Comparison of ENCODE assay signal across 1 cellular context in genomic region chr20:3808141-3808479, GRCh38.
TF ChIP-seq lines count a peak whose summit lies in the region.

No MANE protein-coding gene starts in this region.

TF ChIP-seq in HepG2, 621 proteins besides CTCF, POLR2A, EP300 and RAD21 (continued from another document and continues in another):
- no peak for TF ChIP-seq ZNF142 (CRISPR knock-in tag; IDR thresholded peaks at IDR 0.05)
- TF ChIP-seq, protein P1, sequence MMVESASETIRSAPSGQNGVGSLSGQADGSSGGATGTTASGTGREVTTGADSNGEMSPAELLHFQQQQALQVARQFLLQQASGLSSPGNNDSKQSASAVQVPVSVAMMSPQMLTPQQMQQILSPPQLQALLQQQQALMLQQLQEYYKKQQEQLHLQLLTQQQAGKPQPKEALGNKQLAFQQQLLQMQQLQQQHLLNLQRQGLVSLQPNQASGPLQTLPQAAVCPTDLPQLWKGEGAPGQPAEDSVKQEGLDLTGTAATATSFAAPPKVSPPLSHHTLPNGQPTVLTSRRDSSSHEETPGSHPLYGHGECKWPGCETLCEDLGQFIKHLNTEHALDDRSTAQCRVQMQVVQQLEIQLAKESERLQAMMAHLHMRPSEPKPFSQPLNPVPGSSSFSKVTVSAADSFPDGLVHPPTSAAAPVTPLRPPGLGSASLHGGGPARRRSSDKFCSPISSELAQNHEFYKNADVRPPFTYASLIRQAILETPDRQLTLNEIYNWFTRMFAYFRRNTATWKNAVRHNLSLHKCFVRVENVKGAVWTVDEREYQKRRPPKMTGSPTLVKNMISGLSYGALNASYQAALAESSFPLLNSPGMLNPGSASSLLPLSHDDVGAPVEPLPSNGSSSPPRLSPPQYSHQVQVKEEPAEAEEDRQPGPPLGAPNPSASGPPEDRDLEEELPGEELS (CRISPR knock-in tag; IDR thresholded peaks at IDR 0.05) = no peak
- TF ChIP-seq ZNF614 (CRISPR knock-in tag; IDR thresholded peaks at IDR 0.05; ENCODE audit: borderline replicate concordance) = peak; percentile 41; the same call in 1 of the 2 replicates
- TF ChIP-seq CREB1 (IDR thresholded peaks at IDR 0.05) = no peak
- no peak for TF ChIP-seq CREB1 (CRISPR knock-in tag; IDR thresholded peaks at IDR 0.05)
- TF ChIP-seq, protein P2, sequence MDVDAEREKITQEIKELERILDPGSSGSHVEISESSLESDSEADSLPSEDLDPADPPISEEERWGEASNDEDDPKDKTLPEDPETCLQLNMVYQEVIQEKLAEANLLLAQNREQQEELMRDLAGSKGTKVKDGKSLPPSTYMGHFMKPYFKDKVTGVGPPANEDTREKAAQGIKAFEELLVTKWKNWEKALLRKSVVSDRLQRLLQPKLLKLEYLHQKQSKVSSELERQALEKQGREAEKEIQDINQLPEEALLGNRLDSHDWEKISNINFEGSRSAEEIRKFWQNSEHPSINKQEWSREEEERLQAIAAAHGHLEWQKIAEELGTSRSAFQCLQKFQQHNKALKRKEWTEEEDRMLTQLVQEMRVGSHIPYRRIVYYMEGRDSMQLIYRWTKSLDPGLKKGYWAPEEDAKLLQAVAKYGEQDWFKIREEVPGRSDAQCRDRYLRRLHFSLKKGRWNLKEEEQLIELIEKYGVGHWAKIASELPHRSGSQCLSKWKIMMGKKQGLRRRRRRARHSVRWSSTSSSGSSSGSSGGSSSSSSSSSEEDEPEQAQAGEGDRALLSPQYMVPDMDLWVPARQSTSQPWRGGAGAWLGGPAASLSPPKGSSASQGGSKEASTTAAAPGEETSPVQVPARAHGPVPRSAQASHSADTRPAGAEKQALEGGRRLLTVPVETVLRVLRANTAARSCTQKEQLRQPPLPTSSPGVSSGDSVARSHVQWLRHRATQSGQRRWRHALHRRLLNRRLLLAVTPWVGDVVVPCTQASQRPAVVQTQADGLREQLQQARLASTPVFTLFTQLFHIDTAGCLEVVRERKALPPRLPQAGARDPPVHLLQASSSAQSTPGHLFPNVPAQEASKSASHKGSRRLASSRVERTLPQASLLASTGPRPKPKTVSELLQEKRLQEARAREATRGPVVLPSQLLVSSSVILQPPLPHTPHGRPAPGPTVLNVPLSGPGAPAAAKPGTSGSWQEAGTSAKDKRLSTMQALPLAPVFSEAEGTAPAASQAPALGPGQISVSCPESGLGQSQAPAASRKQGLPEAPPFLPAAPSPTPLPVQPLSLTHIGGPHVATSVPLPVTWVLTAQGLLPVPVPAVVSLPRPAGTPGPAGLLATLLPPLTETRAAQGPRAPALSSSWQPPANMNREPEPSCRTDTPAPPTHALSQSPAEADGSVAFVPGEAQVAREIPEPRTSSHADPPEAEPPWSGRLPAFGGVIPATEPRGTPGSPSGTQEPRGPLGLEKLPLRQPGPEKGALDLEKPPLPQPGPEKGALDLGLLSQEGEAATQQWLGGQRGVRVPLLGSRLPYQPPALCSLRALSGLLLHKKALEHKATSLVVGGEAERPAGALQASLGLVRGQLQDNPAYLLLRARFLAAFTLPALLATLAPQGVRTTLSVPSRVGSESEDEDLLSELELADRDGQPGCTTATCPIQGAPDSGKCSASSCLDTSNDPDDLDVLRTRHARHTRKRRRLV (CRISPR knock-in tag; IDR thresholded peaks at IDR 0.05) = no peak
- no peak for TF ChIP-seq ZNF468 (CRISPR knock-in tag; IDR thresholded peaks at IDR 0.05)
- no peak for TF ChIP-seq ZNF724P (CRISPR knock-in tag; IDR thresholded peaks at IDR 0.05; ENCODE audit: borderline replicate concordance)
- TF ChIP-seq ZKSCAN8 (CRISPR knock-in tag; IDR thresholded peaks at IDR 0.05; ENCODE audit: borderline replicate concordance) = no peak
- TF ChIP-seq KLF6 (CRISPR knock-in tag; IDR thresholded peaks at IDR 0.05) = no peak
- TF ChIP-seq SMYD3 (CRISPR knock-in tag; IDR thresholded peaks at IDR 0.05) = no peak
- no peak for TF ChIP-seq ZNF260 (CRISPR knock-in tag; IDR thresholded peaks at IDR 0.05; ENCODE audit: borderline replicate concordance, low read depth)
- TF ChIP-seq ZBTB10 (CRISPR knock-in tag; IDR thresholded peaks at IDR 0.05; ENCODE audit: borderline replicate concordance) = peak; percentile 44; the same call in 1 of the 2 replicates
- TF ChIP-seq TCF7L2 (IDR thresholded peaks at IDR 0.05; ENCODE audit: low read depth, low read length) = no peak
- no peak; the same call in 1 of the 2 replicates for TF ChIP-seq ZNF891 (CRISPR knock-in tag; IDR thresholded peaks at IDR 0.05)
- no peak for TF ChIP-seq ZNF121 (CRISPR knock-in tag; IDR thresholded peaks at IDR 0.05)
- TF ChIP-seq ZNF773 (CRISPR knock-in tag; IDR thresholded peaks at IDR 0.05; ENCODE audit: borderline replicate concordance) = no peak
- no peak for TF ChIP-seq GMEB1 (CRISPR knock-in tag; IDR thresholded peaks at IDR 0.05; ENCODE audit: borderline replicate concordance)
- no peak for TF ChIP-seq HNRNPUL1 (IDR thresholded peaks at IDR 0.05; ENCODE audit: low read depth, low read length)
- TF ChIP-seq ZNF7 (CRISPR knock-in tag; IDR thresholded peaks at IDR 0.05) = peak; percentile 68; the same call in 1 of the 2 replicates
- peak; percentile 50; the same call in 1 of the 2 replicates for TF ChIP-seq DMAP1 (CRISPR knock-in tag; IDR thresholded peaks at IDR 0.05)
- no peak for TF ChIP-seq RARA (CRISPR knock-in tag; IDR thresholded peaks at IDR 0.05)
- TF ChIP-seq ADNP (CRISPR knock-in tag; IDR thresholded peaks at IDR 0.05) = no peak
- no peak for TF ChIP-seq GZF1 (CRISPR knock-in tag; IDR thresholded peaks at IDR 0.05)
- TF ChIP-seq, protein P3, sequence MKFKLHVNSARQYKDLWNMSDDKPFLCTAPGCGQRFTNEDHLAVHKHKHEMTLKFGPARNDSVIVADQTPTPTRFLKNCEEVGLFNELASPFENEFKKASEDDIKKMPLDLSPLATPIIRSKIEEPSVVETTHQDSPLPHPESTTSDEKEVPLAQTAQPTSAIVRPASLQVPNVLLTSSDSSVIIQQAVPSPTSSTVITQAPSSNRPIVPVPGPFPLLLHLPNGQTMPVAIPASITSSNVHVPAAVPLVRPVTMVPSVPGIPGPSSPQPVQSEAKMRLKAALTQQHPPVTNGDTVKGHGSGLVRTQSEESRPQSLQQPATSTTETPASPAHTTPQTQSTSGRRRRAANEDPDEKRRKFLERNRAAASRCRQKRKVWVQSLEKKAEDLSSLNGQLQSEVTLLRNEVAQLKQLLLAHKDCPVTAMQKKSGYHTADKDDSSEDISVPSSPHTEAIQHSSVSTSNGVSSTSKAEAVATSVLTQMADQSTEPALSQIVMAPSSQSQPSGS (CRISPR knock-in tag; IDR thresholded peaks at IDR 0.05) = 0 out of 2 replicates have a peak, but pooled peaks have one; percentile 2
- TF ChIP-seq EZH2 (conservative IDR thresholded peaks at IDR 0.05; ENCODE audit: low read depth, low read length) = no peak
- TF ChIP-seq, protein P4, sequence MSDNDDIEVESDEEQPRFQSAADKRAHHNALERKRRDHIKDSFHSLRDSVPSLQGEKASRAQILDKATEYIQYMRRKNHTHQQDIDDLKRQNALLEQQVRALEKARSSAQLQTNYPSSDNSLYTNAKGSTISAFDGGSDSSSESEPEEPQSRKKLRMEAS (IDR thresholded peaks at IDR 0.05) = peak; percentile 96
- TF ChIP-seq AKAP8 (CRISPR knock-in tag; IDR thresholded peaks at IDR 0.05) = no peak
- TF ChIP-seq POLR2AphosphoS2 (IDR thresholded peaks at IDR 0.05; ENCODE audit: low read depth, low read length) = no peak
- TF ChIP-seq ZNF605 (CRISPR knock-in tag; IDR thresholded peaks at IDR 0.05) = peak; percentile 16; the same call in 1 of the 2 replicates
- no peak for TF ChIP-seq ZNF530 (CRISPR knock-in tag; IDR thresholded peaks at IDR 0.05; ENCODE audit: low read depth)
- TF ChIP-seq RFXANK (CRISPR knock-in tag; IDR thresholded peaks at IDR 0.05) = no peak
- TF ChIP-seq, protein P5, sequence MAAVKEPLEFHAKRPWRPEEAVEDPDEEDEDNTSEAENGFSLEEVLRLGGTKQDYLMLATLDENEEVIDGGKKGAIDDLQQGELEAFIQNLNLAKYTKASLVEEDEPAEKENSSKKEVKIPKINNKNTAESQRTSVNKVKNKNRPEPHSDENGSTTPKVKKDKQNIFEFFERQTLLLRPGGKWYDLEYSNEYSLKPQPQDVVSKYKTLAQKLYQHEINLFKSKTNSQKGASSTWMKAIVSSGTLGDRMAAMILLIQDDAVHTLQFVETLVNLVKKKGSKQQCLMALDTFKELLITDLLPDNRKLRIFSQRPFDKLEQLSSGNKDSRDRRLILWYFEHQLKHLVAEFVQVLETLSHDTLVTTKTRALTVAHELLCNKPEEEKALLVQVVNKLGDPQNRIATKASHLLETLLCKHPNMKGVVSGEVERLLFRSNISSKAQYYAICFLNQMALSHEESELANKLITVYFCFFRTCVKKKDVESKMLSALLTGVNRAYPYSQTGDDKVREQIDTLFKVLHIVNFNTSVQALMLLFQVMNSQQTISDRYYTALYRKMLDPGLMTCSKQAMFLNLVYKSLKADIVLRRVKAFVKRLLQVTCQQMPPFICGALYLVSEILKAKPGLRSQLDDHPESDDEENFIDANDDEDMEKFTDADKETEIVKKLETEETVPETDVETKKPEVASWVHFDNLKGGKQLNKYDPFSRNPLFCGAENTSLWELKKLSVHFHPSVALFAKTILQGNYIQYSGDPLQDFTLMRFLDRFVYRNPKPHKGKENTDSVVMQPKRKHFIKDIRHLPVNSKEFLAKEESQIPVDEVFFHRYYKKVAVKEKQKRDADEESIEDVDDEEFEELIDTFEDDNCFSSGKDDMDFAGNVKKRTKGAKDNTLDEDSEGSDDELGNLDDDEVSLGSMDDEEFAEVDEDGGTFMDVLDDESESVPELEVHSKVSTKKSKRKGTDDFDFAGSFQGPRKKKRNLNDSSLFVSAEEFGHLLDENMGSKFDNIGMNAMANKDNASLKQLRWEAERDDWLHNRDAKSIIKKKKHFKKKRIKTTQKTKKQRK (IDR thresholded peaks at IDR 0.05; ENCODE audit: low read length) = no peak
- no peak for TF ChIP-seq ZNF3 (CRISPR knock-in tag; IDR thresholded peaks at IDR 0.05)
- TF ChIP-seq CREM (IDR thresholded peaks at IDR 0.05) = no peak
- TF ChIP-seq CREM (CRISPR knock-in tag; IDR thresholded peaks at IDR 0.05) = no peak
- no peak for TF ChIP-seq ZNF235 (CRISPR knock-in tag; IDR thresholded peaks at IDR 0.05; ENCODE audit: borderline replicate concordance)
- TF ChIP-seq FOXK2 (IDR thresholded peaks at IDR 0.05) = no peak
- no peak for TF ChIP-seq ZNF331 (CRISPR knock-in tag; IDR thresholded peaks at IDR 0.05)
- no peak for TF ChIP-seq NFIC (IDR thresholded peaks at IDR 0.05; ENCODE audit: low read length)
- no peak for TF ChIP-seq ZBTB1 (CRISPR knock-in tag; IDR thresholded peaks at IDR 0.05; ENCODE audit: borderline replicate concordance)
